Comparison of ENCODE assay signal across 8 cellular contexts in the genomic region with DNA sequence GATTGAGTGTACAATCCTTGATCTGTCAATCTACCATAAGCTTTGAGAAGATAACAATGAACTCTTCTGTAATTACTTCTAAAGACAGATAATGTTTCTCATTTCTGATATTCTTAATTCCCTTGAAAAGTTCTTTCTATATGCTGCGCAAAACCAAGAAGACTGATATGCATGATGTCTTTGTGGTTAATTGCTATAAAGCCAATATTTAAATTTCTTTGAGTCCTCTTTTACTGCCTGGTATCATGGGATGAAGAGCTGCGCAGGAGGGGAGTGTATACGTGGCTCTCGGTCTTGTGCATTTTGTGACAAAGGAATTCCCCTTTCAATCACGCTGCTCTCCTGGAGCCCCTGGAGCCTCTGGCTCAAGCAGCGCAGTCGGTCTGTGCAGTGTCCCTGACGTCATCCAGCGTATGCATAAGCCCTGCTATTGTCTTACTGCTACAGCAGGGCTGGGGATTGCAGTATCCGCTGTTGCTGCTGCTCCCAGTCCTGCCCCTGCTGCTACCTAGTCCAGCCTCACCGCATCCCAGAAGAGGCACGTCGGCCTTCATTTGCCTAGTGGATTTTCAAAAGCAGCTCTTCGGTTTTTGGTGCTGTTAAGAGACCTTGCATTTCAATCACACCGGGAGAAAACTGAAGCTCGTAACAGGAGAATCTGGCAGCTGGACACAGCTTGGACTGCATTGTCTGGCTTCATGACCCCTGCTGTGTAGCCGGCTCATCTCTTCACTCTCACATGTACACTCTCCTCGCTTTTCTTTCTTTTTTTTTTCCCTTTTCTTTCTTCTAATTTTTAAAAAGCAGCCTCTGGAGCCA.
A peak's percentile ranks its signal among the peaks of the same experiment; 100 is the strongest.
DNase-seq lines count a peak whose midpoint lies in the region; ATAC-seq, FAIRE-seq and TF ChIP-seq lines count a peak whose summit lies in the region.

No MANE protein-coding gene starts in this region.

- H3K4me2 ChIP-seq in smooth muscle cell, result peak overlapping the region; percentile 84

- no peak for ATAC-seq in HG03520 (IDR thresholded peaks at IDR 0.05; ENCODE audit: unreplicated experiment)
- ATAC-seq in activated CD4-positive, alpha-beta T cell treated with anti-CD3 and anti-CD28 coated beads for 36 hours, result no peak

- intact Hi-C loops in Calu3 (cut with micrococcal nuclease; ENCODE audit: unreplicated experiment), result no loop called here
- intact Hi-C loops in activated CD4-positive, alpha-beta T cell treated with anti-CD3 and anti-CD28 coated beads for 36 hours (cut with DNase I, micrococcal nuclease), result loop anchor here in 1 of 2 experiments (10.0 kb wide), 2 partner anchors 345 to 805 kb away; a partner anchor contains a TSS

- no peaks in the 10 kb centered on the region for H3K9me3 ChIP-seq in smooth muscle cell (replicated peaks; ENCODE audit: low read depth)

- FAIRE-seq in bronchial epithelial cell (lab: Jason Lieb, UNC), result no peak

- H3K36me3 Mint-ChIP-seq in Calu3 (ENCODE audit: insufficient read depth, unreplicated experiment), result no peaks in the 10 kb centered on the region
- no peaks in the 10 kb centered on the region for H3K36me3 Mint-ChIP-seq in activated CD4-positive, alpha-beta T cell treated with anti-CD3 and anti-CD28 coated beads for 36 hours (ENCODE audit: low read depth)

- H3K9ac ChIP-seq in smooth muscle cell (ENCODE audit: low read depth), result peak overlapping the region; percentile 70

- H3K27ac Mint-ChIP-seq in Calu3 (ENCODE audit: unreplicated experiment), result no peak overlapping the region
- H3K27ac Mint-ChIP-seq in activated CD4-positive, alpha-beta T cell treated with anti-CD3 and anti-CD28 coated beads for 36 hours, result no peak overlapping the region

- DNase-seq in DMS 273 (lab: John Stamatoyannopoulos, UW; ENCODE audit: unreplicated experiment) (peak; percentile 95), NCI-H2171 treated with DMSO at 0.1 percent for 48 hours (lab: John Stamatoyannopoulos, UW) (peak; percentile 94), bronchial epithelial cell (ENCODE audit: low read depth) (peak; percentile 81), iris pigment epithelial cell (ENCODE audit: low read depth) (peak; percentile 97), smooth muscle cell (lab: John Stamatoyannopoulos, UW; ENCODE audit: unreplicated experiment) (peak; percentile 5), Calu3 (no peak)
- DNase-seq in activated CD4-positive, alpha-beta T cell treated with anti-CD3 and anti-CD28 coated beads for 36 hours, result no peak

- H3K4me3 ChIP-seq in bronchial epithelial cell (ENCODE audit: low read depth, low read length) (no peak overlapping the region), smooth muscle cell (peak overlapping the region; percentile 47)

- WGBS in smooth muscle cell (ENCODE audit: low lambda C conversion rate), result 34% methylated on average over 18 of the region's 18 CpGs

- H3K27me3 Mint-ChIP-seq in Calu3 (ENCODE audit: unreplicated experiment), result no peaks in the 10 kb centered on the region
- H3K27me3 Mint-ChIP-seq in activated CD4-positive, alpha-beta T cell treated with anti-CD3 and anti-CD28 coated beads for 36 hours, result peaks cover 2% of the 10 kb centered on the region

- H3K79me2 ChIP-seq in smooth muscle cell (ENCODE audit: low read depth), result peaks cover 62% of the 10 kb centered on the region

- POLR2A ChIA-PET in activated CD4-positive, alpha-beta T cell treated with anti-CD3 and anti-CD28 coated beads for 36 hours (lab: Charles Lee), result no interaction called here

- CTCF ChIA-PET in Calu3 (lab: Charles Lee), result no interaction called here
- CTCF ChIA-PET in activated CD4-positive, alpha-beta T cell treated with anti-CD3 and anti-CD28 coated beads for 36 hours (lab: Charles Lee), result interaction anchor here (0.7 to 1.4 kb wide), 3 partner anchors 13 to 104 kb away, joined by 3 read pairs; no protein-coding TSS in a partner anchor

- H2AFZ ChIP-seq in smooth muscle cell (ENCODE audit: low read depth), result peak overlapping the region; percentile 81

- H3K4me1 ChIP-seq in smooth muscle cell (ENCODE audit: low read depth), result peaks cover 23% of the 10 kb centered on the region

- TF ChIP-seq CTCF in bronchial epithelial cell (IDR thresholded peaks at IDR 0.05; ENCODE audit: insufficient read depth, low read length, severe bottlenecking), result no peak
- no peak for TF ChIP-seq CTCF in smooth muscle cell (IDR thresholded peaks at IDR 0.05; ENCODE audit: borderline replicate concordance, insufficient read depth, poor library complexity, severe bottlenecking)
- no peak for TF ChIP-seq CTCF in Calu3 (IDR thresholded peaks at IDR 0.05; ENCODE audit: unreplicated experiment)

- H3K4me1 Mint-ChIP-seq in Calu3 (ENCODE audit: low read depth, unreplicated experiment), result no peaks in the 10 kb centered on the region
- peaks cover 37% of the 10 kb centered on the region for H3K4me1 Mint-ChIP-seq in activated CD4-positive, alpha-beta T cell treated with anti-CD3 and anti-CD28 coated beads for 36 hours

- H3K36me3 ChIP-seq in bronchial epithelial cell (ENCODE audit: control insufficient read depth, insufficient read depth, low read length) (no peaks in the 10 kb centered on the region), smooth muscle cell (ENCODE audit: low read depth) (no peaks in the 10 kb centered on the region)

- H3K27me3 ChIP-seq in bronchial epithelial cell (ENCODE audit: control insufficient read depth, insufficient read depth, low read length) (no peaks in the 10 kb centered on the region), smooth muscle cell (ENCODE audit: low read depth) (no peaks in the 10 kb centered on the region)

- peaks cover 3% of the 10 kb centered on the region for H3F3A ChIP-seq in smooth muscle cell (ENCODE audit: low read depth)

- peak overlapping the region; percentile 78 for H3K27ac ChIP-seq in smooth muscle cell (ENCODE audit: low read depth)

- no TSS peak for BruUV-seq in Calu3 (replicated peaks; lab: Mats Ljungman, UMichigan)

- no peak overlapping the region for H3K4me3 Mint-ChIP-seq in Calu3 (ENCODE audit: low read depth, unreplicated experiment)
- no peak overlapping the region for H3K4me3 Mint-ChIP-seq in activated CD4-positive, alpha-beta T cell treated with anti-CD3 and anti-CD28 coated beads for 36 hours

- no peaks in the 10 kb centered on the region for H3K9me3 Mint-ChIP-seq in Calu3 (ENCODE audit: low read depth, unreplicated experiment)
- H3K9me3 Mint-ChIP-seq in activated CD4-positive, alpha-beta T cell treated with anti-CD3 and anti-CD28 coated beads for 36 hours (ENCODE audit: low read depth), result no peaks in the 10 kb centered on the region

- no peaks in the 10 kb centered on the region for H4K20me1 ChIP-seq in smooth muscle cell (ENCODE audit: low read depth)

Comparison
In these comparisons a context has a peak if more than half of its experiments do, and no peak if none do; other contexts are left out.
1. DNase-seq: peak in DMS 273 (single experiment), NCI-H2171 treated with DMSO at 0.1 percent for 48 hours (single experiment), bronchial epithelial cell (single experiment), iris pigment epithelial cell (single experiment) and smooth muscle cell (single experiment); none in Calu3 (single experiment) and activated CD4-positive, alpha-beta T cell treated with anti-CD3 and anti-CD28 coated beads for 36 hours (single experiment).